ENCODE assay signal across 8 cellular contexts in genomic region chr2:87497135-87497534, GRCh38.
DNase-seq lines count a peak whose midpoint lies in the region; ATAC-seq, FAIRE-seq and TF ChIP-seq lines count a peak whose summit lies in the region.
"Not testable (repeated sequence)": the region's sequence is repeated elsewhere in the genome, so short reads cannot be mapped to it uniquely, and the experiment has no call there.

No MANE protein-coding gene starts in this region.

- CTCF ChIA-PET in A549 (lab: Yijun Ruan, JAX); OCI-LY7 (lab: Charles Lee; ENCODE audit: unreplicated experiment); WTC11 (lab: Charles Lee): not testable (repeated sequence)

- H3K9me2 ChIP-seq in OCI-LY7 (ENCODE audit: insufficient read depth, low read length), result not testable (repeated sequence)

- H4K20me1 ChIP-seq in OCI-LY7 (ENCODE audit: insufficient read depth, low read length), result not testable (repeated sequence)

- 100% methylated on average over 1 of the region's 3 CpGs for WGBS in A549 (ENCODE audit: missing lambda C conversion rate)

- not testable (repeated sequence) for H3K27me3 ChIP-seq in lower lobe of right lung (ENCODE audit: low read depth)

- H3K4me1 ChIP-seq in A549, result peaks cover 33% of the 10 kb centered on the region
- H3K4me1 ChIP-seq in OCI-LY7 (ENCODE audit: insufficient read depth, low read length, poor library complexity, severe bottlenecking), result peaks cover 26% of the 10 kb centered on the region
- not testable (repeated sequence) for H3K4me1 ChIP-seq in lower lobe of right lung

- not testable (repeated sequence) for H3K27me3 Mint-ChIP-seq in WTC11 (ENCODE audit: low read depth); stimulated activated naive CD8-positive, alpha-beta T cell treated with anti-CD3 and anti-CD28 coated beads, Interleukin-15, Interleukin-2, amounts not matched to agents 100 ng/mL and 50 ng/mL, for 24 hours

- TF ChIP-seq POLR2A in A549 (IDR thresholded peaks at IDR 0.05; ENCODE audit: low read length), result not testable (repeated sequence)

- not testable (repeated sequence) for H3K36me3 ChIP-seq in KOPT-K1 (ENCODE audit: insufficient read depth, low read length); OCI-LY7 (ENCODE audit: insufficient read depth, low read length); lower lobe of right lung

- BruUV-seq in OCI-LY7 (replicated peaks; lab: Mats Ljungman, UMichigan), result not testable (repeated sequence)

- H3K27ac Mint-ChIP-seq in WTC11, result not testable (repeated sequence)
- peak overlapping the region; percentile 36 for H3K27ac Mint-ChIP-seq in stimulated activated naive CD8-positive, alpha-beta T cell treated with anti-CD3 and anti-CD28 coated beads, Interleukin-15, Interleukin-2, amounts not matched to agents 100 ng/mL and 50 ng/mL, for 24 hours

- ATAC-seq in A549, result peak; percentile 25 to 32; a peak in 4 of 6 replicates
- ATAC-seq in WTC11, result peak; percentile 50
- peak; percentile 31 for ATAC-seq in esophagus mucosa
- ATAC-seq in left ventricle myocardium superior, result peak; percentile 31
- ATAC-seq in lower lobe of right lung, result peak; percentile 11 to 42

- not testable (repeated sequence) for TF ChIP-seq EP300 in A549 (IDR thresholded peaks at IDR 0.05)

- H3K9me3 Mint-ChIP-seq in WTC11; stimulated activated naive CD8-positive, alpha-beta T cell treated with anti-CD3 and anti-CD28 coated beads, Interleukin-15, Interleukin-2, amounts not matched to agents 100 ng/mL and 50 ng/mL, for 24 hours: not testable (repeated sequence)

- H2AFZ ChIP-seq in OCI-LY7 (ENCODE audit: low read length), result not testable (repeated sequence)

- H3K36me3 Mint-ChIP-seq in WTC11, result not testable (repeated sequence)
- peaks cover 12% of the 10 kb centered on the region for H3K36me3 Mint-ChIP-seq in stimulated activated naive CD8-positive, alpha-beta T cell treated with anti-CD3 and anti-CD28 coated beads, Interleukin-15, Interleukin-2, amounts not matched to agents 100 ng/mL and 50 ng/mL, for 24 hours (ENCODE audit: low read depth)

- peaks cover 20% of the 10 kb centered on the region for H3K4me1 Mint-ChIP-seq in WTC11
- H3K4me1 Mint-ChIP-seq in stimulated activated naive CD8-positive, alpha-beta T cell treated with anti-CD3 and anti-CD28 coated beads, Interleukin-15, Interleukin-2, amounts not matched to agents 100 ng/mL and 50 ng/mL, for 24 hours (ENCODE audit: low read depth), result peaks cover 38% of the 10 kb centered on the region

- not testable (repeated sequence) for TF ChIP-seq CTCF in A549 (IDR thresholded peaks at IDR 0.05); OCI-LY7 (conservative IDR thresholded peaks at IDR 0.05; ENCODE audit: low read length); WTC11 (IDR thresholded peaks at IDR 0.05); lower lobe of right lung (IDR thresholded peaks at IDR 0.05)

- not testable (repeated sequence) for TF ChIP-seq RAD21 in A549 (conservative IDR thresholded peaks at IDR 0.05 in 1 of 2, IDR thresholded peaks at IDR 0.05 in 1 of 2)

- not testable (repeated sequence) for H3K9me3 ChIP-seq in A549; KOPT-K1 (ENCODE audit: insufficient read depth, low read length, poor library complexity, severe bottlenecking); OCI-LY7 (ENCODE audit: low read length); lower lobe of right lung

- H3K4me2 ChIP-seq in A549, result not testable (repeated sequence)
- H3K4me2 ChIP-seq in OCI-LY7 (ENCODE audit: low read length), result 0 out of 2 replicates have a peak overlapping the region, but pooled peaks have one; percentile 23

- not testable (repeated sequence) for H3K27ac ChIP-seq in A549, lower lobe of right lung
- H3K27ac ChIP-seq in KOPT-K1 (ENCODE audit: low read depth, low read length, poor library complexity, severe bottlenecking) (peak overlapping the region; percentile 86), OCI-LY7 (ENCODE audit: low read depth, low read length, poor library complexity, severe bottlenecking) (peak overlapping the region; percentile 79)

- POLR2A ChIA-PET in A549 (lab: Yijun Ruan, JAX); OCI-LY7 (lab: Charles Lee); WTC11 (lab: Charles Lee): not testable (repeated sequence)

- FAIRE-seq in A549 (lab: Jason Lieb, UNC), result not testable (repeated sequence)

- not testable (repeated sequence) for H3K4me3 Mint-ChIP-seq in WTC11; stimulated activated naive CD8-positive, alpha-beta T cell treated with anti-CD3 and anti-CD28 coated beads, Interleukin-15, Interleukin-2, amounts not matched to agents 100 ng/mL and 50 ng/mL, for 24 hours

- not testable (repeated sequence) for H3K4me3 ChIP-seq in A549; OCI-LY7 (ENCODE audit: low read depth, low read length, poor library complexity, severe bottlenecking); lower lobe of right lung

- intact Hi-C loops in OCI-LY7 (cut with micrococcal nuclease; ENCODE audit: unreplicated experiment); left ventricle myocardium superior (cut with micrococcal nuclease); lower lobe of right lung (cut with DNase I): not testable (repeated sequence)

- H3K79me2 ChIP-seq in OCI-LY7 (ENCODE audit: insufficient read depth, low read depth, low read length), result not testable (repeated sequence)

- DNase-seq in A549 (ENCODE audit: low read depth in 1 of 2, low spot score in 1 of 2); OCI-LY7 (ENCODE audit: low spot score); WTC11 (ENCODE audit: low spot score); left ventricle myocardium superior; lower lobe of right lung: not testable (repeated sequence)
